In the genomic region with DNA sequence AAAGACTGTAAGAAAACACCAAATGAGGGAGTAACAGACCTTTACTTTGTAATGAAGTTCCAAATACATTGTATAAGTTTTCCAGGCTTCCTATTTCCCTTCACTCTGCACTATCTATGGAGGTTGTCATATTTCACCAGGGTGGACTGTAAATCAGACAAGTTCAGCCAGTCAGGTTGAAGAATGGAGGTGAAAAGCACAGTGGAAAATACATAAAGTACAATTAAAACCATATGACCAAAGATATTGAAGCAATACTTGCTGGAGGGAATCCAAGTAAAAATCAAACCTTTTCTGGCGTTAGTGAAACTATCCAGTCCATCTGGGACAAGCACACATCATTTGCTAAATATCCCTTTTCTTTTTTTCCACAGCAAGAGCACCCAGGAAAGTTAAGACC, we compare ENCODE assay signal across 15 cellular contexts. TPM values are rescaled to one million over a fixed set of nuclear protein-coding genes. Genes with fewer than 3 reads are reported as not detected.
DNase-seq lines count a peak whose midpoint lies in the region; ATAC-seq and TF ChIP-seq lines count a peak whose summit lies in the region.
"Had no signal": no experiment of that assay in that cellular context is flagged by ENCODE, and none has a peak within 500 bp of the region (broad histone marks: within the 10 kb centered on the region; RNA-seq: fewer than 3 reads in every experiment).

No MANE protein-coding gene starts in this region.

- no peak for TF ChIP-seq CTCF in BJ (IDR thresholded peaks at IDR 0.05; ENCODE audit: insufficient read depth, low read depth, low read length)
- no peak for TF ChIP-seq CTCF in SK-N-SH (IDR thresholded peaks at IDR 0.05)
- TF ChIP-seq CTCF in fibroblast of the aortic adventitia (IDR thresholded peaks at IDR 0.05; ENCODE audit: insufficient read depth, low read length): no peak
- TF ChIP-seq CTCF in gastrocnemius medialis (IDR thresholded peaks at IDR 0.05 in 4 of 5, conservative IDR thresholded peaks at IDR 0.05 in 1 of 5): no peak

- POLR2A ChIA-PET in BJ (lab: Charles Lee): no interaction called here
- POLR2A ChIA-PET in SK-N-SH (lab: Yijun Ruan, JAX): no interaction called here

- H3K27ac ChIP-seq in SK-N-SH (ENCODE audit: low read depth in 2 of 2, low read length in 1 of 2) (peak overlapping the region; percentile 6 to 79; a peak in 1 of 4 replicates), gastrocnemius medialis (peak overlapping the region in 1 of 4 donors; percentile 4)
- H3K27ac ChIP-seq: spleen had no signal

- H3K79me2 ChIP-seq in SK-N-SH (ENCODE audit: insufficient read depth): no peaks in the 10 kb centered on the region; the same call in 1 of the 2 replicates

- TF ChIP-seq POLR2A in gastrocnemius medialis (IDR thresholded peaks at IDR 0.05): no peak
- no peak for TF ChIP-seq POLR2A in erythroblast (IDR thresholded peaks at IDR 0.05; ENCODE audit: low read length)

- CTCF ChIA-PET in BJ (lab: Yijun Ruan, JAX): interaction anchor here (0.9 to 4.9 kb wide), 3 partner anchors 12 to 197 kb away, joined by 3 to 35 read pairs (median 5); no protein-coding TSS in a partner anchor
- CTCF ChIA-PET in SK-N-SH (lab: Yijun Ruan, JAX): interaction anchor here (4.6 kb wide), 1 partner anchor 13 kb away, joined by 44 read pairs; no protein-coding TSS in a partner anchor

- H3K9me3 ChIP-seq in SK-N-SH: no peaks in the 10 kb centered on the region
- H3K9me3 ChIP-seq in gastrocnemius medialis: no peaks in the 10 kb centered on the region
- H3K9me3 ChIP-seq: spleen had no signal

- TF ChIP-seq RAD21 in SK-N-SH (IDR thresholded peaks at IDR 0.05; ENCODE audit: low read length): no peak

- H3F3A ChIP-seq in SK-N-SH (replicated peaks; ENCODE audit: insufficient read depth): no peaks in the 10 kb centered on the region

- H3K36me3 ChIP-seq in BJ (ENCODE audit: control insufficient read depth, insufficient read depth, low read length): no peaks in the 10 kb centered on the region
- H3K36me3 ChIP-seq in SK-N-SH (replicated peaks in 1 of 2; ENCODE audit: control insufficient read depth in 1 of 2, insufficient read depth in 2 of 2, low read length in 1 of 2): no peaks in the 10 kb centered on the region
- no peaks in the 10 kb centered on the region for H3K36me3 ChIP-seq in gastrocnemius medialis

- H3K4me2 ChIP-seq in SK-N-SH: peak overlapping the region; percentile 42

- H3K9me2 ChIP-seq in SK-N-SH: no peaks in the 10 kb centered on the region

- in situ Hi-C loops in gastrocnemius medialis (cut with MboI; ENCODE audit: low sequenced_read_pairs in 4 of 4): loop anchor here in 1 of 4 donors (25.0 kb wide), 2 partner anchors 338 to 563 kb away; a partner anchor contains a TSS

- intact Hi-C loops in gastrocnemius medialis (cut with DNase I; ENCODE audit: low total_unique reads): loop anchor here (10.0 kb wide), 1 partner anchor 145 kb away; no protein-coding TSS in a partner anchor

- no peak overlapping the region for H3K9ac ChIP-seq in SK-N-SH

- H3K4me1 ChIP-seq in SK-N-SH (ENCODE audit: control insufficient read depth in 1 of 2, insufficient read depth in 2 of 2, low read depth in 1 of 2, low read length in 1 of 2) (peaks cover 10 to 14% of the 10 kb centered on the region in 2 experiments; a peak in 3 of 4 replicates), gastrocnemius medialis (peaks cover 10 to 11% of the 10 kb centered on the region in 2 donors)

- H2AFZ ChIP-seq in SK-N-SH (ENCODE audit: low read depth): no peak overlapping the region

- H3K4me3 ChIP-seq in BJ (ENCODE audit: low read depth, low read length) (peak overlapping the region; percentile 2; the same call in 1 of the 2 replicates), SK-N-SH (ENCODE audit: low read depth in 2 of 2, low read length in 1 of 2) (no peak overlapping the region; a peak in 1 of 4 replicates), fibroblast of the aortic adventitia (ENCODE audit: low read depth, low read length) (peak overlapping the region; percentile 90), gastrocnemius medialis (peak overlapping the region; percentile 61 to 83 (median 73))
- H3K4me3 ChIP-seq: K562 had no signal

- TF ChIP-seq EP300 in SK-N-SH (IDR thresholded peaks at IDR 0.05; ENCODE audit: borderline replicate concordance in 1 of 2, low read depth in 1 of 2, low read length in 1 of 2): peak; percentile 75 to 76; a peak in 3 of 4 replicates

- 14% methylated on average over 1 of the region's 1 CpG for WGBS in SK-N-SH (ENCODE audit: low lambda C conversion rate)

- no peaks in the 10 kb centered on the region for H4K20me1 ChIP-seq in SK-N-SH (ENCODE audit: insufficient read depth)

- ATAC-seq in gastrocnemius medialis (no peak), GM21381 (IDR thresholded peaks at IDR 0.05; ENCODE audit: unreplicated experiment) (no peak)
- ATAC-seq: K562 had no signal

- no peak for DNase-seq in BJ (ENCODE audit: low read depth)
- peak; percentile 20 for DNase-seq in SK-N-SH
- peak; percentile 77 for DNase-seq in fibroblast of the aortic adventitia (ENCODE audit: low read depth)
- no peak for DNase-seq in gastrocnemius medialis
- DNase-seq in erythroblast (lab: John Stamatoyannopoulos, UW): no peak
- no peak for DNase-seq in middle frontal gyrus (ENCODE audit: extremely low spot score, low spot score)
- no peak for DNase-seq in HUDEP-2 (lab: John Stamatoyannopoulos, UW; ENCODE audit: unreplicated experiment in 76 of 76)
- DNase-seq: activated CD4-positive, CD25-positive, alpha-beta regulatory T cell; amniotic stem cell; NCI-H1694; NCI-H82; spleen had no signal

- H3K27me3 ChIP-seq in BJ (ENCODE audit: control insufficient read depth, insufficient read depth, low read length) (no peaks in the 10 kb centered on the region), SK-N-SH (ENCODE audit: insufficient read depth) (no peaks in the 10 kb centered on the region), gastrocnemius medialis (peaks cover 0 to 4% (median 0%) of the 10 kb centered on the region in 3 donors)

TF ChIP-seq in SK-N-SH, 30 proteins besides CTCF, POLR2A, EP300 and RAD21:
- TF ChIP-seq MXI1 (IDR thresholded peaks at IDR 0.05; ENCODE audit: low read depth, low read length) (no peak), RFX5 (IDR thresholded peaks at IDR 0.05; ENCODE audit: low read length) (no peak), JUND (IDR thresholded peaks at IDR 0.05) (peak; percentile 59), TAF1 (IDR thresholded peaks at IDR 0.05; ENCODE audit: borderline replicate concordance, low read depth, low read length) (no peak), TCF12 (IDR thresholded peaks at IDR 0.05) (peak; percentile 97), NFIC (IDR thresholded peaks at IDR 0.05; ENCODE audit: borderline replicate concordance) (peak; percentile 75), TEAD4 (IDR thresholded peaks at IDR 0.05; ENCODE audit: borderline replicate concordance, insufficient read depth) (peak; percentile 62; the same call in 1 of the 2 replicates), POLR2AphosphoS5 (IDR thresholded peaks at IDR 0.05; ENCODE audit: low read depth, low read length) (peak; percentile 59; the same call in 1 of the 2 replicates), FOXM1 (IDR thresholded peaks at IDR 0.05; ENCODE audit: low read depth) (peak; percentile 55; the same call in 1 of the 2 replicates), RCOR1 (IDR thresholded peaks at IDR 0.05; ENCODE audit: low read length) (no peak), RXRA (IDR thresholded peaks at IDR 0.05; ENCODE audit: borderline replicate concordance, low read depth) (no peak), FOSL2 (IDR thresholded peaks at IDR 0.05; ENCODE audit: borderline replicate concordance, low read depth) (no peak)
- TF ChIP-seq, protein P1, sequence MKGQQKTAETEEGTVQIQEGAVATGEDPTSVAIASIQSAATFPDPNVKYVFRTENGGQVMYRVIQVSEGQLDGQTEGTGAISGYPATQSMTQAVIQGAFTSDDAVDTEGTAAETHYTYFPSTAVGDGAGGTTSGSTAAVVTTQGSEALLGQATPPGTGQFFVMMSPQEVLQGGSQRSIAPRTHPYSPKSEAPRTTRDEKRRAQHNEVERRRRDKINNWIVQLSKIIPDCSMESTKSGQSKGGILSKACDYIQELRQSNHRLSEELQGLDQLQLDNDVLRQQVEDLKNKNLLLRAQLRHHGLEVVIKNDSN (IDR thresholded peaks at IDR 0.05; ENCODE audit: borderline replicate concordance, low read depth): no peak
- TF ChIP-seq, protein P2, sequence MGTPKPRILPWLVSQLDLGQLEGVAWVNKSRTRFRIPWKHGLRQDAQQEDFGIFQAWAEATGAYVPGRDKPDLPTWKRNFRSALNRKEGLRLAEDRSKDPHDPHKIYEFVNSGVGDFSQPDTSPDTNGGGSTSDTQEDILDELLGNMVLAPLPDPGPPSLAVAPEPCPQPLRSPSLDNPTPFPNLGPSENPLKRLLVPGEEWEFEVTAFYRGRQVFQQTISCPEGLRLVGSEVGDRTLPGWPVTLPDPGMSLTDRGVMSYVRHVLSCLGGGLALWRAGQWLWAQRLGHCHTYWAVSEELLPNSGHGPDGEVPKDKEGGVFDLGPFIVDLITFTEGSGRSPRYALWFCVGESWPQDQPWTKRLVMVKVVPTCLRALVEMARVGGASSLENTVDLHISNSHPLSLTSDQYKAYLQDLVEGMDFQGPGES (IDR thresholded peaks at IDR 0.05; ENCODE audit: low read depth, low read length): no peak
- TF ChIP-seq, protein P3, sequence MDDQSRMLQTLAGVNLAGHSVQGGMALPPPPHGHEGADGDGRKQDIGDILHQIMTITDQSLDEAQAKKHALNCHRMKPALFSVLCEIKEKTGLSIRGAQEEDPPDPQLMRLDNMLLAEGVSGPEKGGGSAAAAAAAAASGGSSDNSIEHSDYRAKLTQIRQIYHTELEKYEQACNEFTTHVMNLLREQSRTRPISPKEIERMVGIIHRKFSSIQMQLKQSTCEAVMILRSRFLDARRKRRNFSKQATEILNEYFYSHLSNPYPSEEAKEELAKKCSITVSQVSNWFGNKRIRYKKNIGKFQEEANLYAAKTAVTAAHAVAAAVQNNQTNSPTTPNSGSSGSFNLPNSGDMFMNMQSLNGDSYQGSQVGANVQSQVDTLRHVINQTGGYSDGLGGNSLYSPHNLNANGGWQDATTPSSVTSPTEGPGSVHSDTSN (IDR thresholded peaks at IDR 0.05): peak; percentile 94

RNA-seq across cellular contexts. Expression of a gene that starts 3.2 kb away (rescaled TPM):
- polyA plus RNA-seq in BJ (2011; rRNA removed) (43.9 and 69.0 TPM in 2 replicates), SK-N-SH (2012; rRNA removed) (22.2 and 25.7 TPM in 2 replicates)
- polyA minus RNA-seq in BJ (2011; rRNA and poly(A)+ RNA removed): 30.1 and 32.9 TPM in 2 replicates
- 27.0 and 29.2 TPM in 2 replicates for polyA plus RNA-seq in SK-N-SH (2012; cell fraction: cytosol; rRNA removed)
- 9.1 and 9.9 TPM in 2 replicates for polyA plus RNA-seq in SK-N-SH (2012; cell fraction: nucleus; rRNA removed)
- total RNA-seq in fibroblast of the aortic adventitia (ENCODE audit: low replicate concordance) (45.2 and 109 TPM in 2 replicates), gastrocnemius medialis (10 to 100 TPM; 12.7 to 26.3 (median 16.0) TPM)
- total RNA-seq: B cell had no signal
- polyA plus RNA-seq: K562 had no signal

RNA-seq across cellular contexts. Expression of a gene that starts 55.6 kb away (rescaled TPM):
- polyA plus RNA-seq in BJ (2011; rRNA removed) (14.4 and 26.7 TPM in 2 replicates), SK-N-SH (2012; rRNA removed) (13.1 and 16.9 TPM in 2 replicates)
- 11.2 and 12.2 TPM in 2 replicates for polyA minus RNA-seq in BJ (2011; rRNA and poly(A)+ RNA removed)
- polyA plus RNA-seq in SK-N-SH (2012; cell fraction: cytosol; rRNA removed): 14.8 and 15.9 TPM in 2 replicates
- 7.9 and 16.7 TPM in 2 replicates for polyA plus RNA-seq in SK-N-SH (2012; cell fraction: nucleus; rRNA removed)
- total RNA-seq in fibroblast of the aortic adventitia (ENCODE audit: low replicate concordance) (33.5 and 41.4 TPM in 2 replicates), gastrocnemius medialis (10 to 100 TPM in 1 of 4 donors, 1 to 10 TPM in 3; 5.4 to 13.5 (median 7.1) TPM)

Comparison
In these comparisons a context has a peak if more than half of its experiments do, and no peak if none do; other contexts are left out.
1. DNase-seq: peak in SK-N-SH (single experiment) and fibroblast of the aortic adventitia (single experiment); none in BJ (single experiment), gastrocnemius medialis (0 of 2), erythroblast (0 of 2), middle frontal gyrus (single experiment) and HUDEP-2 (0 of 76).
2. H3K4me3 ChIP-seq: peak in BJ (single experiment), fibroblast of the aortic adventitia (single experiment) and gastrocnemius medialis (4 of 4); none in SK-N-SH (0 of 2).